In genomic region chr13:59413121-59413520, GRCh38 we compare ENCODE assay signal across 12 cellular contexts.
DNase-seq lines count a peak whose midpoint lies in the region; ATAC-seq and TF ChIP-seq lines count a peak whose summit lies in the region.
"Had no signal": no experiment of that assay in that cellular context is flagged by ENCODE, and none has a peak within 500 bp of the region (broad histone marks: within the 10 kb centered on the region; RNA-seq: fewer than 3 reads in every experiment).

No MANE protein-coding gene starts in this region.

- H3K36me3 ChIP-seq in vagina: no peaks in the 10 kb centered on the region

- no peak overlapping the region for H3K4me3 ChIP-seq in vagina

- no peaks in the 10 kb centered on the region for H3K4me1 ChIP-seq in vagina

- no peaks in the 10 kb centered on the region for H3K27me3 ChIP-seq in vagina

- intact Hi-C loops in vagina (cut with DNase I): no loop called here
- intact Hi-C loops in posterior vena cava (cut with DNase I): no loop called here

- no peak for TF ChIP-seq POLR2A in vagina (IDR thresholded peaks at IDR 0.05)

- no peak overlapping the region for H3K27ac ChIP-seq in vagina

- ATAC-seq in GM18867 (IDR thresholded peaks at IDR 0.05; ENCODE audit: unreplicated experiment) (peak; percentile 80), HG02798 (IDR thresholded peaks at IDR 0.05; ENCODE audit: poor library complexity, unreplicated experiment) (peak; percentile 82)
- ATAC-seq: effector memory CD8-positive, alpha-beta T cell had no signal

- no peaks in the 10 kb centered on the region for H3K9me3 ChIP-seq in vagina

- TF ChIP-seq CTCF in vagina (IDR thresholded peaks at IDR 0.05): no peak

- DNase-seq in LoVo (ENCODE audit: low spot score): peak; percentile 12
- DNase-seq in kidney tubule cell (ENCODE audit: low spot score): peak; percentile 77
- DNase-seq in vagina (ENCODE audit: extremely low spot score in 2 of 2): no peak
- no peak for DNase-seq in posterior vena cava (ENCODE audit: low spot score)
- no peak for DNase-seq in AG08396 (ENCODE audit: low spot score)
- DNase-seq in superior temporal gyrus (ENCODE audit: extremely low spot score): no peak
- DNase-seq: activated CD4-positive, alpha-beta T cell treated with anti-CD3 and anti-CD28 coated beads, Interleukin-2, amount 10 ng/mL, durations not matched to agents 7 days and 5 days; activated naive CD8-positive, alpha-beta T cell treated with anti-CD3 and anti-CD28 coated beads for 36 hours; effector memory CD8-positive, alpha-beta T cell; NCI-H2029 treated with DMSO at 0.1 percent for 48 hours had no signal

Comparison
In these comparisons a context has a peak if more than half of its experiments do, and no peak if none do; other contexts are left out.
1. DNase-seq: peak in LoVo (single experiment) and kidney tubule cell (single experiment); none in vagina (0 of 2), posterior vena cava (single experiment), AG08396 (single experiment) and superior temporal gyrus (single experiment).